In genomic region chr3:78871048-78871447, GRCh38 we compare ENCODE assay signal across 1 cellular context.
TF ChIP-seq lines count a peak whose summit lies in the region.

No MANE protein-coding gene starts in this region.

TF ChIP-seq in WTC11, 78 proteins besides CTCF, POLR2A, EP300 and RAD21 (continued from another document):
- TF ChIP-seq ZNF532 (CRISPR knock-in tag; IDR thresholded peaks at IDR 0.05; ENCODE audit: borderline replicate concordance) (no peak), TEAD1 (CRISPR knock-in tag; IDR thresholded peaks at IDR 0.05) (no peak), PREB (CRISPR knock-in tag; IDR thresholded peaks at IDR 0.05; ENCODE audit: borderline replicate concordance) (no peak), CBFB (CRISPR knock-in tag; IDR thresholded peaks at IDR 0.05; ENCODE audit: low read depth) (no peak), ZNF423 (CRISPR knock-in tag; IDR thresholded peaks at IDR 0.05) (no peak)
TF ChIP-seq in WTC11: peak in this region for 0.
